Comparison of ENCODE assay signal across 15 cellular contexts in genomic region chr11:65392899-65393298, GRCh38. TPM values are rescaled to one million over a fixed set of nuclear protein-coding genes. Genes with fewer than 3 reads are reported as not detected.
"Had no signal": no experiment of that assay in that cellular context is flagged by ENCODE, and none has a peak within 500 bp of the region (broad histone marks: within the 10 kb centered on the region; RNA-seq: fewer than 3 reads in every experiment).

No MANE protein-coding gene starts in this region.

- H3K9ac ChIP-seq: neural progenitor cell had no signal

- H3K27ac ChIP-seq: neural progenitor cell had no signal

- H3K4me3 ChIP-seq: breast epithelium, neural progenitor cell, smooth muscle cell had no signal

- H3K36me3 ChIP-seq: breast epithelium, neural progenitor cell had no signal

- H3K4me2 ChIP-seq: neural progenitor cell, smooth muscle cell had no signal

- H3K27me3 ChIP-seq: breast epithelium, neural progenitor cell had no signal

- H2AFZ ChIP-seq: neural progenitor cell had no signal

- ATAC-seq: left ventricle myocardium superior, right cardiac atrium had no signal

- H3K9me3 ChIP-seq: breast epithelium had no signal

- DNase-seq: activated CD4-positive, alpha-beta memory T cell treated with anti-CD3 and anti-CD28 coated beads, Interleukin-2, amount 10 ng/mL, durations not matched to agents 7 days and 5 days; activated CD4-positive, alpha-beta T cell treated with anti-CD3 and anti-CD28 coated beads for 1 hour; activated CD8-positive, alpha-beta memory T cell treated with anti-CD3 and anti-CD28 coated beads, Interleukin-2, amount 50 U/mL, for 48 hours; anterior cingulate cortex; effector CD4-positive, alpha-beta T cell; kidney; left ventricle myocardium superior; right cardiac atrium; SIG-M5; stimulated activated CD4-positive, alpha-beta T cell treated with anti-CD3 and anti-CD28 coated beads, Interleukin-1b, Interleukin-23, amount 100 ng/mL, for 48 hours; stimulated activated naive CD4-positive, alpha-beta T cell treated with Interleukin-2 at 50 U/mL for 16 hours had no signal

RNA-seq across cellular contexts. Expression of gene TIGD3, which starts 38.3 kb away (rescaled TPM):
- polyA plus RNA-seq: fibroblast of lung, smooth muscle cell had no signal
